1 cellular context compared by ENCODE assay signal in genomic region chr17:41849251-41849990, GRCh38.
TF ChIP-seq lines count a peak whose summit lies in the region.

No MANE protein-coding gene starts in this region.

TF ChIP-seq in endothelial cell of umbilical vein, 7 proteins besides CTCF, POLR2A, EP300 and RAD21:
- no peak for TF ChIP-seq FOS (IDR thresholded peaks at IDR 0.05; ENCODE audit: borderline replicate concordance, insufficient read depth, low read length)
- no peak for TF ChIP-seq MYC (IDR thresholded peaks at IDR 0.05; ENCODE audit: low read depth, low read length)
- no peak for TF ChIP-seq GATA2 (IDR thresholded peaks at IDR 0.05; ENCODE audit: insufficient read depth, insufficient read length, low read depth, low read length)
- TF ChIP-seq JUN (IDR thresholded peaks at IDR 0.05; ENCODE audit: borderline replicate concordance, insufficient read depth, insufficient read length, low read depth): no peak
- no peak for TF ChIP-seq POLR2AphosphoS5 (IDR thresholded peaks at IDR 0.05; ENCODE audit: insufficient read depth, low read depth, low read length)
- TF ChIP-seq MAX (IDR thresholded peaks at IDR 0.05; ENCODE audit: insufficient read depth, insufficient read length): no peak
- no peak for TF ChIP-seq EZH2 (IDR thresholded peaks at IDR 0.05; ENCODE audit: borderline replicate concordance, low read depth, low read length, severe bottlenecking)
